12 cellular contexts compared by ENCODE assay signal in genomic region chr20:4234128-4234527, GRCh38. TPM values are rescaled to one million over a fixed set of nuclear protein-coding genes. Genes with fewer than 3 reads are reported as not detected.
DNase-seq lines count a peak whose midpoint lies in the region; ATAC-seq and TF ChIP-seq lines count a peak whose summit lies in the region.
"Had no signal": no experiment of that assay in that cellular context is flagged by ENCODE, and none has a peak within 500 bp of the region (broad histone marks: within the 10 kb centered on the region; RNA-seq: fewer than 3 reads in every experiment).

No MANE protein-coding gene starts in this region.

- DNase-seq in EH (ENCODE audit: low read depth) (peak; percentile 81), NCI-H524 treated with DMSO at 0.1 percent for 48 hours (lab: John Stamatoyannopoulos, UW) (peak; percentile 40), dermis blood vessel endothelial cell (peak; percentile 58), omental fat pad (ENCODE audit: low spot score) (no peak), glutamatergic neuron (no peak)
- no peak for DNase-seq in natural killer cell treated with Interleukin-12 subunit alpha and Interleukin-12 subunit beta and Interleukin-15 and Interleukin-18, amount 100 ng/mL, for 72 hours (ENCODE audit: low spot score)
- DNase-seq: activated CD8-positive, alpha-beta memory T cell treated with anti-CD3 and anti-CD28 coated beads, Interleukin-2, amount 50 U/mL, for 48 hours; natural killer cell; NCI-H510A; spleen had no signal

- H3K4me3 Mint-ChIP-seq in glutamatergic neuron (ENCODE audit: unreplicated experiment), result no peak overlapping the region
- no peak overlapping the region for H3K4me3 Mint-ChIP-seq in natural killer cell treated with Interleukin-12 subunit alpha and Interleukin-12 subunit beta and Interleukin-15 and Interleukin-18, amount 100 ng/mL, for 72 hours
- H3K4me3 Mint-ChIP-seq: natural killer cell had no signal

- H3K27ac Mint-ChIP-seq in glutamatergic neuron (ENCODE audit: unreplicated experiment), result no peak overlapping the region
- no peak overlapping the region for H3K27ac Mint-ChIP-seq in natural killer cell treated with Interleukin-12 subunit alpha and Interleukin-12 subunit beta and Interleukin-15 and Interleukin-18, amount 100 ng/mL, for 72 hours
- H3K27ac Mint-ChIP-seq: natural killer cell had no signal

- ATAC-seq in omental fat pad (ENCODE audit: low FRiP score) (peak; percentile 67), GM21576 (IDR thresholded peaks at IDR 0.05; ENCODE audit: unreplicated experiment) (no peak), HG02973 (IDR thresholded peaks at IDR 0.05; ENCODE audit: unreplicated experiment) (no peak)
- ATAC-seq in natural killer cell treated with Interleukin-12 subunit alpha and Interleukin-12 subunit beta and Interleukin-15 and Interleukin-18, amount 100 ng/mL, for 72 hours, result no peak
- ATAC-seq: natural killer cell had no signal

- no peaks in the 10 kb centered on the region for H3K4me1 Mint-ChIP-seq in glutamatergic neuron (ENCODE audit: low read depth, unreplicated experiment)
- no peaks in the 10 kb centered on the region for H3K4me1 Mint-ChIP-seq in natural killer cell treated with Interleukin-12 subunit alpha and Interleukin-12 subunit beta and Interleukin-15 and Interleukin-18, amount 100 ng/mL, for 72 hours (ENCODE audit: low read depth in 2 of 2)
- H3K4me1 Mint-ChIP-seq: natural killer cell had no signal

- no peaks in the 10 kb centered on the region for H3K36me3 Mint-ChIP-seq in glutamatergic neuron (ENCODE audit: unreplicated experiment)
- no peaks in the 10 kb centered on the region for H3K36me3 Mint-ChIP-seq in natural killer cell treated with Interleukin-12 subunit alpha and Interleukin-12 subunit beta and Interleukin-15 and Interleukin-18, amount 100 ng/mL, for 72 hours
- H3K36me3 Mint-ChIP-seq: natural killer cell had no signal

- H3K27me3 Mint-ChIP-seq in glutamatergic neuron (ENCODE audit: unreplicated experiment), result peaks cover 9% of the 10 kb centered on the region
- H3K27me3 Mint-ChIP-seq in natural killer cell treated with Interleukin-12 subunit alpha and Interleukin-12 subunit beta and Interleukin-15 and Interleukin-18, amount 100 ng/mL, for 72 hours, result peaks cover 24 to 27% of the 10 kb centered on the region in 2 donors

- H3K9me3 Mint-ChIP-seq in glutamatergic neuron (ENCODE audit: unreplicated experiment), result peaks cover 6% of the 10 kb centered on the region
- no peaks in the 10 kb centered on the region for H3K9me3 Mint-ChIP-seq in natural killer cell treated with Interleukin-12 subunit alpha and Interleukin-12 subunit beta and Interleukin-15 and Interleukin-18, amount 100 ng/mL, for 72 hours
- H3K9me3 Mint-ChIP-seq: natural killer cell had no signal

- no peak for TF ChIP-seq CTCF in omental fat pad (IDR thresholded peaks at IDR 0.05)
- TF ChIP-seq CTCF in glutamatergic neuron (IDR thresholded peaks at IDR 0.05; ENCODE audit: partially characterized antibody, unreplicated experiment), result no peak

RNA-seq across cellular contexts. Expression of gene ADRA1D, which starts 15.0 kb away (rescaled TPM):
- not detected in 2 replicates for total RNA-seq in dermis blood vessel endothelial cell
- total RNA-seq in omental fat pad, result not detected
- total RNA-seq in glutamatergic neuron (ENCODE audit: unreplicated experiment), result not detected
- total RNA-seq in natural killer cell treated with Interleukin-12 subunit alpha and Interleukin-12 subunit beta and Interleukin-15 and Interleukin-18, amount 100 ng/mL, for 72 hours, result not detected
- total RNA-seq: natural killer cell had no signal

Comparison
In these comparisons a context has a peak if more than half of its experiments do, and no peak if none do; other contexts are left out.
1. DNase-seq: peak in EH (single experiment), NCI-H524 treated with DMSO at 0.1 percent for 48 hours (single experiment) and dermis blood vessel endothelial cell (single experiment); none in omental fat pad (single experiment), glutamatergic neuron (single experiment) and natural killer cell treated with Interleukin-12 subunit alpha and Interleukin-12 subunit beta and Interleukin-15 and Interleukin-18, amount 100 ng/mL, for 72 hours (single experiment).